ENCODE assay signal across 8 cellular contexts in the genomic region with DNA sequence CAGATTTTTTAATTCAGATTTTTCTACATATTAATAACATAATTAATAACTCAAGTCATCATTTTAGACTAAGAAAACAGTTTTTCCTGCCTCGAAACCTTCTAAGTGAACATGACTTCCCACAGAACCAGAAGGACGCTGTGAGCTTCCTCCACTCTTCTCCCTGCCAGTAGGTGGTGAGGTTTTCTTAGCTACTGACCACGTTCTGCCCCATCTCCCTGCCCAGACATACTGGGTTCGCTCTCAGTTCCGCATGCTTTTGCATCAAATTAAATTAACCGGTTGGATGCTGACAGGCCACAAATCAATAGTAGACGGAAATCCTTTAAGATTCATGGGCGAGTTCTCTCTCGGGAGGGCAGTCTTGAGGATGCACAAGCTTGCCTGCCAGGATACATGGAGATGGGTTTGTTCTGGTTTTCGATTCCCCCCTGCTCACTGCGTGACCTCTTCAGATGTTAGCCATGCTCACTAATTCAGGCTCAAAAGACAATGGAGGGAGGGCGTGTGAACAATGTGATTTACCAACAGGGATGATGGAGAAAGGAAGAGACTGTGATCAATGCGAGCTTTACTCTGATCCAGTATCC.
DNase-seq lines count a peak whose midpoint lies in the region; ATAC-seq and TF ChIP-seq lines count a peak whose summit lies in the region.

No MANE protein-coding gene starts in this region.

- H3K36me3 ChIP-seq in heart right ventricle = no peaks in the 10 kb centered on the region

- peak; percentile 26 to 58 for DNase-seq in T47D (ENCODE audit: low read depth in 1 of 2, low spot score in 1 of 2)
- DNase-seq in MCF 10A (ENCODE audit: unreplicated experiment) = no peak
- DNase-seq in NCI-H526 treated with DMSO at 0.1 percent for 48 hours (lab: John Stamatoyannopoulos, UW) = peak; percentile 40
- DNase-seq in heart right ventricle = no peak
- no peak for DNase-seq in type B pancreatic cell (ENCODE audit: extremely low spot score, unreplicated experiment)
- no peak for DNase-seq in NCI-H1048 (lab: John Stamatoyannopoulos, UW)
- DNase-seq in islet precursor cell = no peak
- no peak for DNase-seq in stimulated activated CD4-positive, alpha-beta T cell treated with anti-CD3 and anti-CD28 coated beads, Interleukin-4, amount 100 ng/mL, for 4 hours

- CTCF ChIA-PET in MCF 10A (lab: Yijun Ruan, JAX) = interaction anchor here (0.8 to 1.2 kb wide), 2 partner anchors 247 to 297 kb away, joined by 3 to 5 read pairs; no protein-coding TSS in a partner anchor

- no peak overlapping the region for H3K27ac ChIP-seq in heart right ventricle

- no peak overlapping the region for H3K4me3 Mint-ChIP-seq in MCF 10A (ENCODE audit: unreplicated experiment)
- no peak overlapping the region for H3K4me3 Mint-ChIP-seq in type B pancreatic cell

- H3K4me3 ChIP-seq in heart right ventricle = no peak overlapping the region

- H3K27me3 ChIP-seq in heart right ventricle = peaks cover 0 to 22% (median 11%) of the 10 kb centered on the region in 7 donors

- no TSS peak for BruUV-seq in MCF 10A (replicated peaks; lab: Mats Ljungman, UMichigan)

- WGBS in heart right ventricle, 2 donors = 44 to 47% methylated on average over 13 of the region's 13 CpGs

- H3K36me3 Mint-ChIP-seq in MCF 10A (ENCODE audit: insufficient read depth, unreplicated experiment) = no peaks in the 10 kb centered on the region
- no peaks in the 10 kb centered on the region for H3K36me3 Mint-ChIP-seq in type B pancreatic cell

- intact Hi-C loops in MCF 10A (cut with micrococcal nuclease) = no loop called here
- intact Hi-C loops in heart right ventricle (cut with DNase I) = loop anchor here in 8 of 10 donors (2.0 to 10.0 kb wide), 4 partner anchors 301 to 306 kb away; no protein-coding TSS in a partner anchor

- H3K27ac Mint-ChIP-seq in MCF 10A (ENCODE audit: low read depth, unreplicated experiment) (no peak overlapping the region), type B pancreatic cell (no peak overlapping the region)

- no peaks in the 10 kb centered on the region for H3K4me1 ChIP-seq in heart right ventricle

- POLR2A ChIA-PET in MCF 10A (lab: Yijun Ruan, JAX) = no interaction called here

- peak in 4 of 8 donors; percentile 52 to 68 (median 66) for ATAC-seq in heart right ventricle

- H3K9me3 Mint-ChIP-seq in MCF 10A (ENCODE audit: unreplicated experiment) (no peaks in the 10 kb centered on the region), type B pancreatic cell (no peaks in the 10 kb centered on the region)

- peaks cover 52% of the 10 kb centered on the region for H3K27me3 Mint-ChIP-seq in MCF 10A (ENCODE audit: insufficient read depth, unreplicated experiment)
- peaks cover 5% of the 10 kb centered on the region for H3K27me3 Mint-ChIP-seq in type B pancreatic cell

- TF ChIP-seq CTCF in MCF 10A (IDR thresholded peaks at IDR 0.05; ENCODE audit: unreplicated experiment) (no peak), heart right ventricle (IDR thresholded peaks at IDR 0.05) (peak in 8 of 9 donors; percentile 9 to 58 (median 46)), type B pancreatic cell (conservative IDR thresholded peaks at IDR 0.05) (peak; percentile 41)

- H3K4me1 Mint-ChIP-seq in MCF 10A (ENCODE audit: insufficient read depth, unreplicated experiment) (no peaks in the 10 kb centered on the region), type B pancreatic cell (ENCODE audit: unreplicated experiment) (peaks cover 10% of the 10 kb centered on the region)

- H3K9me3 ChIP-seq in heart right ventricle = no peaks in the 10 kb centered on the region

- in situ Hi-C loops in T47D (cut with HindIII; ENCODE audit: low pct_unique_long_range_greater_than_20kb, low sequenced_read_pairs) = no loop called here

Comparison
In these comparisons a context has a peak if more than half of its experiments do, and no peak if none do; other contexts are left out.
1. DNase-seq: peak in T47D (2 of 2) and NCI-H526 treated with DMSO at 0.1 percent for 48 hours (single experiment); none in MCF 10A (single experiment), heart right ventricle (0 of 2), type B pancreatic cell (single experiment), NCI-H1048 (single experiment), islet precursor cell (single experiment) and stimulated activated CD4-positive, alpha-beta T cell treated with anti-CD3 and anti-CD28 coated beads, Interleukin-4, amount 100 ng/mL, for 4 hours (0 of 2).